In genomic region chr11:86519064-86519911, GRCh38 we compare ENCODE assay signal across 10 cellular contexts.
DNase-seq lines count a peak whose midpoint lies in the region; TF ChIP-seq lines count a peak whose summit lies in the region.
"Had no signal": no experiment of that assay in that cellular context is flagged by ENCODE, and none has a peak within 500 bp of the region (broad histone marks: within the 10 kb centered on the region; RNA-seq: fewer than 3 reads in every experiment).

No MANE protein-coding gene starts in this region.

- no peak overlapping the region for H3K4me3 ChIP-seq in Peyer's patch
- no peak overlapping the region for H3K4me3 ChIP-seq in fibroblast of pulmonary artery (replicated peaks; ENCODE audit: low read depth, low read length)

- H3K9me3 ChIP-seq in Peyer's patch = no peaks in the 10 kb centered on the region

- H3K27me3 ChIP-seq in Peyer's patch = no peaks in the 10 kb centered on the region

- H3K36me3 Mint-ChIP-seq in progenitor cell of endocrine pancreas (ENCODE audit: insufficient read depth) = no peaks in the 10 kb centered on the region

- DNase-seq in DMS79 (lab: John Stamatoyannopoulos, UW) (peak; percentile 10), Peyer's patch (no peak), fibroblast of pulmonary artery (ENCODE audit: low read depth) (peak; percentile 78), progenitor cell of endocrine pancreas (ENCODE audit: low spot score, unreplicated experiment) (no peak), C1 segment of cervical spinal cord (lab: John Stamatoyannopoulos, UW) (no peak), middle frontal gyrus (ENCODE audit: extremely low spot score, low spot score) (no peak), NCI-H2029 treated with DMSO at 0.1 percent for 48 hours (lab: John Stamatoyannopoulos, UW) (no peak)
- DNase-seq in activated CD4-positive, alpha-beta T cell treated with anti-CD3 and anti-CD28 coated beads for 1 hour = no peak
- DNase-seq: GDM1, SHP77 treated with DMSO at 0.1 percent for 48 hours had no signal

- peaks cover 0 to 14% (median 0%) of the 10 kb centered on the region in 4 donors for H3K4me1 ChIP-seq in Peyer's patch

- H3K27me3 Mint-ChIP-seq in progenitor cell of endocrine pancreas = no peaks in the 10 kb centered on the region

- TF ChIP-seq CTCF in Peyer's patch (IDR thresholded peaks at IDR 0.05) (no peak), fibroblast of pulmonary artery (IDR thresholded peaks at IDR 0.05; ENCODE audit: low read length, missing control alignments) (no peak), progenitor cell of endocrine pancreas (IDR thresholded peaks at IDR 0.05; ENCODE audit: unreplicated experiment) (no peak)

- no peaks in the 10 kb centered on the region for H3K36me3 ChIP-seq in Peyer's patch

- TF ChIP-seq POLR2A in Peyer's patch (IDR thresholded peaks at IDR 0.05) = no peak

- no peak overlapping the region for H3K4me3 Mint-ChIP-seq in progenitor cell of endocrine pancreas (ENCODE audit: low read depth)

- peak overlapping the region in 3 of 4 donors; percentile 20 to 54 (median 32) for H3K27ac ChIP-seq in Peyer's patch

- no peaks in the 10 kb centered on the region for H3K9me3 Mint-ChIP-seq in progenitor cell of endocrine pancreas (ENCODE audit: low read depth)

- H3K4me1 Mint-ChIP-seq in progenitor cell of endocrine pancreas (ENCODE audit: low read depth) = peaks cover 51% of the 10 kb centered on the region

- peak overlapping the region; percentile 44 for H3K27ac Mint-ChIP-seq in progenitor cell of endocrine pancreas

Comparison
In these comparisons a context has a peak if more than half of its experiments do, and no peak if none do; other contexts are left out.
1. DNase-seq: peak in DMS79 (single experiment) and fibroblast of pulmonary artery (single experiment); none in Peyer's patch (0 of 3), progenitor cell of endocrine pancreas (single experiment), C1 segment of cervical spinal cord (0 of 14), middle frontal gyrus (single experiment), activated CD4-positive, alpha-beta T cell treated with anti-CD3 and anti-CD28 coated beads for 1 hour (single experiment) and NCI-H2029 treated with DMSO at 0.1 percent for 48 hours (single experiment).